In genomic region chr12:15605886-15606590, GRCh38 we compare ENCODE assay signal across 20 cellular contexts.
"Had no signal": no experiment of that assay in that cellular context is flagged by ENCODE, and none has a peak within 500 bp of the region (broad histone marks: within the 10 kb centered on the region; RNA-seq: fewer than 3 reads in every experiment).

No MANE protein-coding gene starts in this region.

- H3K27me3 Mint-ChIP-seq: brain had no signal

- H3K9me3 Mint-ChIP-seq: brain had no signal

- H3K36me3 Mint-ChIP-seq: activated naive CD8-positive, alpha-beta T cell; brain had no signal

- ATAC-seq: gastrocnemius medialis, pancreas, psoas muscle had no signal

- H3K27ac Mint-ChIP-seq: activated naive CD8-positive, alpha-beta T cell had no signal

- DNase-seq: activated CD4-positive, alpha-beta T cell treated with anti-CD3 and anti-CD28 coated beads for 4 hours; activated CD4-positive, alpha-beta T cell treated with anti-CD3 and anti-CD28 coated beads, Interleukin-2, amount 50 U/mL, for 4 hours; activated CD8-positive, alpha-beta memory T cell treated with anti-CD3 and anti-CD28 coated beads for 24 hours; activated effector memory CD4-positive, alpha-beta T cell treated with Interleukin-2 at 50 U/mL for 16 hours; activated naive CD4-positive, alpha-beta T cell treated with Interleukin-2 at 50 U/mL for 16 hours; effector CD4-positive, alpha-beta T cell; erythroblast; gastrocnemius medialis; glutamatergic neuron; left ventricle myocardium inferior; mammary epithelial cell; nucleus accumbens; pancreas; psoas muscle; stimulated activated CD4-positive, alpha-beta T cell treated with anti-CD3 and anti-CD28 coated beads, Interleukin-15, amount 100 ng/mL, for 24 hours; stimulated activated CD4-positive, alpha-beta T cell treated with anti-CD3 and anti-CD28 coated beads, Interleukin-2, amount 100 ng/mL, for 24 hours; stimulated activated naive CD4-positive, alpha-beta T cell; tibial artery had no signal

- H3K4me3 Mint-ChIP-seq: activated naive CD8-positive, alpha-beta T cell; brain had no signal
